Comparison of ENCODE assay signal across 24 cellular contexts in genomic region chr9:21473236-21473635, GRCh38. TPM values are rescaled to one million over a fixed set of nuclear protein-coding genes. Genes with fewer than 3 reads are reported as not detected.
A peak's percentile ranks its signal among the peaks of the same experiment; 100 is the strongest.
DNase-seq lines count a peak whose midpoint lies in the region; ATAC-seq and TF ChIP-seq lines count a peak whose summit lies in the region.
"Had no signal": no experiment of that assay in that cellular context is flagged by ENCODE, and none has a peak within 500 bp of the region (broad histone marks: within the 10 kb centered on the region; RNA-seq: fewer than 3 reads in every experiment).

No MANE protein-coding gene starts in this region.

- no peaks in the 10 kb centered on the region for H4K20me1 ChIP-seq in MM.1S (ENCODE audit: insufficient read depth, low read length)

- TF ChIP-seq CTCF in AG10803 (conservative IDR thresholded peaks at IDR 0.05; ENCODE audit: low read length): peak; percentile 23
- TF ChIP-seq CTCF in MM.1S (IDR thresholded peaks at IDR 0.05; ENCODE audit: low read length): peak; percentile 12; the same call in 1 of the 2 replicates
- TF ChIP-seq CTCF in cardiac fibroblast (IDR thresholded peaks at IDR 0.05; ENCODE audit: low read depth, low read length): peak; percentile 16

- no peak for ATAC-seq in GM19463 (IDR thresholded peaks at IDR 0.05; ENCODE audit: unreplicated experiment)
- ATAC-seq: activated CD8-positive, alpha-beta memory T cell treated with anti-CD3 and anti-CD28 coated beads, Interleukin-2, amount 10 ng/mL, durations not matched to agents 7 days and 5 days; activated T-helper 17 cell treated with anti-CD3 and anti-CD28 coated beads, Interleukin-2, amount 50 U/mL, for 72 hours; heart right ventricle; natural killer cell treated with Interleukin-12 subunit alpha and Interleukin-12 subunit beta and Interleukin-15 and Interleukin-18, amount 100 ng/mL, for 72 hours; upper lobe of right lung had no signal

- WGBS in mesendoderm (ENCODE audit: extremely low coverage, insufficient coverage, low lambda C conversion rate): no CpG with 5 or more reads among the region's 3 CpGs

- H3K9me2 ChIP-seq in MM.1S (replicated peaks; ENCODE audit: insufficient read depth, low read length): no peaks in the 10 kb centered on the region

- H3F3A ChIP-seq in MM.1S (ENCODE audit: insufficient read depth, low read length): no peaks in the 10 kb centered on the region

- H2AK5ac ChIP-seq in mesendoderm (ENCODE audit: low read length): no peak overlapping the region

- no peaks in the 10 kb centered on the region for H3K27me3 ChIP-seq in MM.1S (replicated peaks; ENCODE audit: insufficient read depth, low read length)
- no peaks in the 10 kb centered on the region for H3K27me3 ChIP-seq in mesendoderm (ENCODE audit: insufficient read depth, low read length, poor library complexity)
- H3K27me3 ChIP-seq: ascending aorta, upper lobe of right lung had no signal

- H2BK15ac ChIP-seq in mesendoderm (replicated peaks; ENCODE audit: low read depth): no peak overlapping the region

- H3K9ac ChIP-seq in MM.1S (ENCODE audit: low read length) (no peak overlapping the region), mesendoderm (ENCODE audit: low read length) (no peak overlapping the region)
- H3K9ac ChIP-seq: KMS-11 had no signal

- no peak overlapping the region for H2AFZ ChIP-seq in MM.1S (ENCODE audit: low read length)

- H3K27ac ChIP-seq in MM.1S (ENCODE audit: low read length) (no peak overlapping the region), mesendoderm (ENCODE audit: low read depth, low read length) (no peak overlapping the region)
- H3K27ac ChIP-seq: ascending aorta, heart right ventricle, KMS-11, upper lobe of right lung had no signal

- H2BK5ac ChIP-seq in mesendoderm (ENCODE audit: low read length): no peak overlapping the region

- DNase-seq in AG10803 (ENCODE audit: low read depth): no peak
- DNase-seq in MM.1S: no peak
- DNase-seq in cardiac fibroblast (ENCODE audit: low read depth in 2 of 2): no peak
- DNase-seq in mesendoderm: peak; percentile 48
- no peak for DNase-seq in activated CD4-positive, alpha-beta T cell treated with anti-CD3 and anti-CD28 coated beads for 1 hour
- DNase-seq in HEK293T (ENCODE audit: extremely low spot score): no peak
- DNase-seq in NCI-H748 treated with DMSO at 0.1 percent for 48 hours (lab: John Stamatoyannopoulos, UW): no peak
- DNase-seq: activated CD4-positive, alpha-beta T cell treated with anti-CD3 and anti-CD28 coated beads, Interleukin-2, amount 10 ng/mL, durations not matched to agents 7 days and 5 days; activated CD8-positive, alpha-beta memory T cell treated with anti-CD3 and anti-CD28 coated beads, Interleukin-2, amount 10 ng/mL, durations not matched to agents 7 days and 5 days; CD4-positive, CD25-positive, alpha-beta regulatory T cell; effector CD4-positive, alpha-beta T cell; heart right ventricle; midbrain; NCI-H187; NCI-H2227 treated with DMSO at 0.1 percent for 48 hours; NCI-H774; T-helper 2 cell; upper lobe of right lung had no signal

- H3K79me1 ChIP-seq in mesendoderm (ENCODE audit: low read length): no peaks in the 10 kb centered on the region

- H3K4me2 ChIP-seq in MM.1S (ENCODE audit: low read depth, low read length): no peak overlapping the region
- no peak overlapping the region for H3K4me2 ChIP-seq in mesendoderm (ENCODE audit: low read length)
- H3K4me2 ChIP-seq: KMS-11 had no signal

- H3K4ac ChIP-seq in mesendoderm (ENCODE audit: low read depth, low read length): no peak overlapping the region

- POLR2A ChIA-PET in HEK293T (lab: Yijun Ruan, JAX): no interaction called here

- H3K4me1 ChIP-seq in MM.1S (ENCODE audit: low read length): no peaks in the 10 kb centered on the region
- H3K4me1 ChIP-seq in mesendoderm (ENCODE audit: control insufficient read depth, low read depth, low read length): no peaks in the 10 kb centered on the region
- H3K4me1 ChIP-seq: ascending aorta, heart right ventricle, upper lobe of right lung had no signal

- no peak overlapping the region for H2BK120ac ChIP-seq in mesendoderm (ENCODE audit: low read depth, low read length)

- H3K18ac ChIP-seq in mesendoderm (ENCODE audit: low read length): no peak overlapping the region

- no peak overlapping the region for H4K5ac ChIP-seq in mesendoderm (ENCODE audit: low read length)

- H4K8ac ChIP-seq in mesendoderm (ENCODE audit: low read depth, low read length): no peak overlapping the region

- CTCF ChIA-PET in HEK293T (lab: Yijun Ruan, JAX): no interaction called here

- H3K79me2 ChIP-seq in MM.1S (ENCODE audit: low read length) (no peaks in the 10 kb centered on the region), mesendoderm (ENCODE audit: control insufficient read depth, insufficient read depth, low read length) (no peaks in the 10 kb centered on the region)

- H3K56ac ChIP-seq in mesendoderm (ENCODE audit: low read length): no peak overlapping the region

- H3K36me3 ChIP-seq in MM.1S (replicated peaks; ENCODE audit: insufficient read depth, low read length) (no peaks in the 10 kb centered on the region), mesendoderm (ENCODE audit: control insufficient read depth, insufficient read depth, low read length) (no peaks in the 10 kb centered on the region)
- H3K36me3 ChIP-seq: ascending aorta, heart right ventricle, upper lobe of right lung had no signal

- H3K9me3 ChIP-seq in MM.1S (replicated peaks; ENCODE audit: insufficient read depth, low read length): no peaks in the 10 kb centered on the region
- H3K9me3 ChIP-seq: ascending aorta, heart right ventricle, upper lobe of right lung had no signal

- H3K23ac ChIP-seq in mesendoderm (ENCODE audit: low read length): no peak overlapping the region

- H3K4me3 ChIP-seq in AG10803 (ENCODE audit: low read length) (no peak overlapping the region), MM.1S (ENCODE audit: low read length) (no peak overlapping the region), cardiac fibroblast (replicated peaks in 1 of 2; ENCODE audit: low read depth in 2 of 2, low read length in 2 of 2) (no peak overlapping the region), mesendoderm (ENCODE audit: low read length) (no peak overlapping the region)
- H3K4me3 ChIP-seq: ascending aorta, heart right ventricle, upper lobe of right lung had no signal

TF ChIP-seq in HEK293T, 16 proteins besides CTCF, POLR2A, EP300 and RAD21:
- TF ChIP-seq LEF1 (IDR thresholded peaks at IDR 0.05; ENCODE audit: borderline replicate concordance) (no peak), ELF4 (IDR thresholded peaks at IDR 0.05) (no peak), NFRKB (IDR thresholded peaks at IDR 0.05) (no peak), L3MBTL2 (conservative IDR thresholded peaks at IDR 0.05) (no peak), SP1 (IDR thresholded peaks at IDR 0.05) (no peak), HDGF (IDR thresholded peaks at IDR 0.05; ENCODE audit: borderline replicate concordance) (no peak), CTBP1 (IDR thresholded peaks at IDR 0.05; ENCODE audit: borderline replicate concordance) (no peak), FOXK2 (IDR thresholded peaks at IDR 0.05) (no peak), ZNF384 (IDR thresholded peaks at IDR 0.05) (no peak), ARNT (IDR thresholded peaks at IDR 0.05) (no peak)

RNA-seq across cellular contexts. Expression of gene IFNE, which starts 8.9 kb away (rescaled TPM):
- 0.07 TPM for polyA plus RNA-seq in mesendoderm (2013, experiment 1 of 2)
- 0.06 TPM for polyA plus RNA-seq in mesendoderm (2013, experiment 2 of 2)
- polyA plus RNA-seq: CD4-positive, CD25-positive, alpha-beta regulatory T cell; heart right ventricle had no signal

RNA-seq across cellular contexts. Expression of gene IFNA1, which starts 33.0 kb away (rescaled TPM):
- not detected for polyA plus RNA-seq in mesendoderm (2013, experiment 1 of 2)
- polyA plus RNA-seq in mesendoderm (2013, experiment 2 of 2): not detected
- polyA plus RNA-seq: CD4-positive, CD25-positive, alpha-beta regulatory T cell; fibroblast of lung; heart right ventricle had no signal
